21 cellular contexts compared by ENCODE assay signal in genomic region chr17:8091033-8091687, GRCh38. TPM values are rescaled to one million over a fixed set of nuclear protein-coding genes. Genes with fewer than 3 reads are reported as not detected.
DNase-seq lines count a peak whose midpoint lies in the region; ATAC-seq, FAIRE-seq and TF ChIP-seq lines count a peak whose summit lies in the region.
"Had no signal": no experiment of that assay in that cellular context is flagged by ENCODE, and none has a peak within 500 bp of the region (broad histone marks: within the 10 kb centered on the region; RNA-seq: fewer than 3 reads in every experiment).

No MANE protein-coding gene starts in this region.

- H3K36me3 ChIP-seq in mucosa of descending colon (ENCODE audit: low read depth) = no peaks in the 10 kb centered on the region
- H3K36me3 ChIP-seq: sigmoid colon had no signal

- peak; percentile 89 for DNase-seq in NAMALWA (ENCODE audit: low spot score)
- no peak for DNase-seq in mucosa of descending colon
- DNase-seq in RCC 7860 (ENCODE audit: low spot score) = no peak
- DNase-seq: activated CD8-positive, alpha-beta memory T cell treated with anti-CD3 and anti-CD28 coated beads, Interleukin-2, amount 50 U/mL, for 48 hours; C1 segment of cervical spinal cord; cerebellar nuclear complex; GOT3; NCI-H1694; NCI-H774; nephron progenitor cell; sigmoid colon; substantia nigra had no signal

- H3K4me3 ChIP-seq in mucosa of descending colon = no peak overlapping the region
- H3K4me3 ChIP-seq: hepatocyte, sigmoid colon had no signal

- no peak for TF ChIP-seq CTCF in mucosa of descending colon (IDR thresholded peaks at IDR 0.05)

- no peaks in the 10 kb centered on the region for H3K4me1 ChIP-seq in mucosa of descending colon (ENCODE audit: low read depth)
- H3K4me1 ChIP-seq: sigmoid colon had no signal

- no peaks in the 10 kb centered on the region for H3K9me3 ChIP-seq in mucosa of descending colon
- H3K9me3 ChIP-seq: sigmoid colon had no signal

- ATAC-seq in GM18520 (IDR thresholded peaks at IDR 0.05; ENCODE audit: unreplicated experiment) = peak; percentile 76
- peak; percentile 63 for ATAC-seq in HG02678 (IDR thresholded peaks at IDR 0.05; ENCODE audit: unreplicated experiment)
- ATAC-seq in mucosa of descending colon = peak; percentile 35
- no peak for ATAC-seq in GM18519 (IDR thresholded peaks at IDR 0.05; ENCODE audit: low FRiP score, unreplicated experiment)
- no peak for ATAC-seq in HG03196 (IDR thresholded peaks at IDR 0.05; ENCODE audit: unreplicated experiment)
- ATAC-seq in GM18858 (IDR thresholded peaks at IDR 0.05; ENCODE audit: unreplicated experiment) = no peak
- ATAC-seq: left lobe of liver had no signal

- intact Hi-C loops in mucosa of descending colon (cut with DNase I, micrococcal nuclease) = no loop called here

- no peak for FAIRE-seq in RCC 7860 (lab: Jason Lieb, UNC)

RNA-seq across cellular contexts. Expression of gene ALOX12B, which starts 3.6 kb away (rescaled TPM):
- total RNA-seq in mucosa of descending colon = under 1 TPM; 0.25 to 0.65 (median 0.49) TPM
- total RNA-seq: left lobe of liver, sigmoid colon had no signal

RNA-seq across cellular contexts. Expression of gene ALOXE3, which starts 27.2 kb away (rescaled TPM):
- not detected for total RNA-seq in mucosa of descending colon
- total RNA-seq: left lobe of liver, sigmoid colon, SK-MEL-5 had no signal

RNA-seq across cellular contexts. Expression of gene HES7, which starts 32.7 kb away (rescaled TPM):
- under 1 TPM in 1 of 3 donors, not detected in 2; 0.28 TPM for total RNA-seq in mucosa of descending colon
- total RNA-seq: hepatocyte, left lobe of liver, sigmoid colon, SK-MEL-5 had no signal

RNA-seq across cellular contexts. Expression of gene ALOX15B, which starts 52.3 kb away (rescaled TPM):
- 1 to 10 TPM in 2 of 3 donors, under 1 TPM in 1; 0.66 to 1.3 (median 1.1) TPM for total RNA-seq in mucosa of descending colon
- total RNA-seq: activated naive CD4-positive, alpha-beta T cell treated with anti-CD3 and anti-CD28 coated beads, Interleukin-2, amount 50 U/mL, for 72 hours had no signal

Comparison
In these comparisons a context has a peak if more than half of its experiments do, and no peak if none do; other contexts are left out.
1. ATAC-seq: peak in GM18520 (single experiment), HG02678 (single experiment) and mucosa of descending colon (single experiment); none in GM18519 (single experiment), HG03196 (single experiment) and GM18858 (single experiment).